9 cellular contexts compared by ENCODE assay signal in genomic region chr6:44049163-44049988, GRCh38.
DNase-seq lines count a peak whose midpoint lies in the region; ATAC-seq lines count a peak whose summit lies in the region.
"Had no signal": no experiment of that assay in that cellular context is flagged by ENCODE, and none has a peak within 500 bp of the region (broad histone marks: within the 10 kb centered on the region; RNA-seq: fewer than 3 reads in every experiment).

No MANE protein-coding gene starts in this region.

- H3K9me3 Mint-ChIP-seq in activated T-helper 2 cell treated with anti-CD3 and anti-CD28 coated beads, Interferon-gamma antibody, Interleukin-2, Interleukin-4, amounts not matched to agents 10 μg/mL and 5 μg/mL and 100 μg/mL, durations not matched to agents 14 hours and 24 hours and 36 hours, result no peaks in the 10 kb centered on the region
- H3K9me3 Mint-ChIP-seq in naive thymus-derived CD8-positive, alpha-beta T cell, result no peaks in the 10 kb centered on the region

- intact Hi-C loops in activated T-helper 2 cell treated with anti-CD3 and anti-CD28 coated beads, Interferon-gamma antibody, Interleukin-2, Interleukin-4, amounts not matched to agents 10 μg/mL and 5 μg/mL and 100 μg/mL, durations not matched to agents 14 hours and 24 hours and 36 hours (cut with micrococcal nuclease), result loop anchor here (1.0 to 2.0 kb wide), 2 partner anchors 9 to 25 kb away; no protein-coding TSS in a partner anchor

- ATAC-seq in GM21723 (IDR thresholded peaks at IDR 0.05; ENCODE audit: unreplicated experiment), result peak; percentile 77
- ATAC-seq in naive thymus-derived CD8-positive, alpha-beta T cell, result no peak

- peak overlapping the region; percentile 8 for H3K27ac ChIP-seq in layer of hippocampus (ENCODE audit: low read depth, low read length)
- H3K27ac ChIP-seq in substantia nigra (ENCODE audit: low read depth, low read length, poor library complexity, severe bottlenecking), result no peak overlapping the region

- H3K27me3 Mint-ChIP-seq in activated T-helper 2 cell treated with anti-CD3 and anti-CD28 coated beads, Interferon-gamma antibody, Interleukin-2, Interleukin-4, amounts not matched to agents 10 μg/mL and 5 μg/mL and 100 μg/mL, durations not matched to agents 14 hours and 24 hours and 36 hours (ENCODE audit: low read depth), result no peaks in the 10 kb centered on the region
- H3K27me3 Mint-ChIP-seq in naive thymus-derived CD8-positive, alpha-beta T cell, result peaks cover 0 to 16% (median 5%) of the 10 kb centered on the region in 5 donors

- peak overlapping the region; percentile 90 for H3K27ac Mint-ChIP-seq in activated T-helper 2 cell treated with anti-CD3 and anti-CD28 coated beads, Interferon-gamma antibody, Interleukin-2, Interleukin-4, amounts not matched to agents 10 μg/mL and 5 μg/mL and 100 μg/mL, durations not matched to agents 14 hours and 24 hours and 36 hours
- no peak overlapping the region for H3K27ac Mint-ChIP-seq in naive thymus-derived CD8-positive, alpha-beta T cell

- H3K27me3 ChIP-seq in layer of hippocampus (ENCODE audit: control insufficient read depth, insufficient read depth, low read length), result no peaks in the 10 kb centered on the region

- peaks cover 25% of the 10 kb centered on the region for H3K4me1 Mint-ChIP-seq in activated T-helper 2 cell treated with anti-CD3 and anti-CD28 coated beads, Interferon-gamma antibody, Interleukin-2, Interleukin-4, amounts not matched to agents 10 μg/mL and 5 μg/mL and 100 μg/mL, durations not matched to agents 14 hours and 24 hours and 36 hours (ENCODE audit: low read depth)
- no peaks in the 10 kb centered on the region for H3K4me1 Mint-ChIP-seq in naive thymus-derived CD8-positive, alpha-beta T cell

- POLR2A ChIA-PET in naive thymus-derived CD8-positive, alpha-beta T cell (lab: Charles Lee), result no interaction called here

- H3K4me3 Mint-ChIP-seq in activated T-helper 2 cell treated with anti-CD3 and anti-CD28 coated beads, Interferon-gamma antibody, Interleukin-2, Interleukin-4, amounts not matched to agents 10 μg/mL and 5 μg/mL and 100 μg/mL, durations not matched to agents 14 hours and 24 hours and 36 hours (ENCODE audit: low read depth), result peak overlapping the region; percentile 38
- H3K4me3 Mint-ChIP-seq in naive thymus-derived CD8-positive, alpha-beta T cell, result no peak overlapping the region

- H3K36me3 Mint-ChIP-seq in activated T-helper 2 cell treated with anti-CD3 and anti-CD28 coated beads, Interferon-gamma antibody, Interleukin-2, Interleukin-4, amounts not matched to agents 10 μg/mL and 5 μg/mL and 100 μg/mL, durations not matched to agents 14 hours and 24 hours and 36 hours (ENCODE audit: low read depth), result no peaks in the 10 kb centered on the region
- H3K36me3 Mint-ChIP-seq in naive thymus-derived CD8-positive, alpha-beta T cell, result no peaks in the 10 kb centered on the region

- DNase-seq in AG20443 (ENCODE audit: low spot score) (peak; percentile 48), NCI-H1417 treated with DMSO at 0.1 percent for 48 hours (lab: John Stamatoyannopoulos, UW) (no peak), substantia nigra (lab: John Stamatoyannopoulos, UW) (no peak), NCI-H524 treated with DMSO at 0.1 percent for 48 hours (lab: John Stamatoyannopoulos, UW) (no peak)
- peak; percentile 36 for DNase-seq in activated T-helper 2 cell treated with anti-CD3 and anti-CD28 coated beads, Interferon-gamma antibody, Interleukin-2, Interleukin-4, amounts not matched to agents 10 μg/mL and 5 μg/mL and 100 μg/mL, durations not matched to agents 14 hours and 24 hours and 36 hours (ENCODE audit: low spot score)
- DNase-seq in naive thymus-derived CD8-positive, alpha-beta T cell, result no peak
- DNase-seq: activated T-cell treated with anti-CD3 and anti-CD28 coated beads for 4 hours had no signal

Comparison
In these comparisons a context has a peak if more than half of its experiments do, and no peak if none do; other contexts are left out.
1. DNase-seq: peak in AG20443 (single experiment) and activated T-helper 2 cell treated with anti-CD3 and anti-CD28 coated beads, Interferon-gamma antibody, Interleukin-2, Interleukin-4, amounts not matched to agents 10 μg/mL and 5 μg/mL and 100 μg/mL, durations not matched to agents 14 hours and 24 hours and 36 hours (single experiment); none in naive thymus-derived CD8-positive, alpha-beta T cell (0 of 10), NCI-H1417 treated with DMSO at 0.1 percent for 48 hours (single experiment), substantia nigra (0 of 49) and NCI-H524 treated with DMSO at 0.1 percent for 48 hours (single experiment).